8 cellular contexts compared by ENCODE assay signal in the genomic region with DNA sequence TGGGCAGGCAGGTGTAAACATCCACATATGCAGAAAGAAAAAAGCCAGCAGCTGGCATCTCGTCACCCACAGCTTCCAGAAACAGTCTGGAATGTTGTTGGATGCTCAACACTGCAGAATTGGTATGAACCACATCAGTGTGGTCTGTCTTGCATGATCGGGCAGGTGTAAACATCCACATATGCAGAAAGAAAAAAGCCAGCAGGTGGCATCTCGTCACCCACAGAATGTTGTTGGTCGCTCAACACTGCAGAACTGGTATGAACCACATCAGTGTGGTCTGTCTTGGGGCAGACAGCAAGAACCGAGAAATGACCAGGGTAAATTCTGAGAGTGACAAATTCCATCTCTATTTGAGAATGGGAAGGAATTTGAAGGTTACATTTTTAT. TPM values are rescaled to one million over a fixed set of nuclear protein-coding genes. Genes with fewer than 3 reads are reported as not detected.
DNase-seq lines count a peak whose midpoint lies in the region; ATAC-seq and TF ChIP-seq lines count a peak whose summit lies in the region.

No MANE protein-coding gene starts in this region.

- DNase-seq in activated gamma-delta T cell treated with Interleukin-2 at 50 U/mL for 16 hours, result peak; percentile 45
- DNase-seq in activated gamma-delta T cell (lab: John Stamatoyannopoulos, UW), result no peak
- peak; percentile 96 for DNase-seq in glomerular visceral epithelial cell (ENCODE audit: extremely low spot score)
- no peak for DNase-seq in Ammon's horn (ENCODE audit: low spot score)
- no peak for DNase-seq in NCI-H2227 (lab: John Stamatoyannopoulos, UW; ENCODE audit: unreplicated experiment)
- DNase-seq in body of pancreas, result no peak

- H3K9ac ChIP-seq in OCI-LY1 (ENCODE audit: low read length), result 0 out of 2 replicates have a peak overlapping the region, but pooled peaks have one; percentile 5

- TF ChIP-seq CTCF in OCI-LY1 (IDR thresholded peaks at IDR 0.05; ENCODE audit: low read length), result no peak; the same call in 1 of the 2 replicates
- TF ChIP-seq CTCF in body of pancreas (IDR thresholded peaks at IDR 0.05), result no peak

- ATAC-seq in HG02798 (IDR thresholded peaks at IDR 0.05; ENCODE audit: poor library complexity, unreplicated experiment) (peak; percentile 91), body of pancreas (no peak)

- H3K9me3 ChIP-seq in OCI-LY1 (ENCODE audit: low read length), result no peaks in the 10 kb centered on the region
- H3K9me3 ChIP-seq in body of pancreas, result no peaks in the 10 kb centered on the region

- no peaks in the 10 kb centered on the region for H3K9me2 ChIP-seq in OCI-LY1 (ENCODE audit: low read depth, low read length)

- H3F3A ChIP-seq in OCI-LY1 (ENCODE audit: insufficient read depth, low read length), result no peaks in the 10 kb centered on the region

- no peaks in the 10 kb centered on the region for H3K27me3 ChIP-seq in OCI-LY1 (ENCODE audit: insufficient read depth, low read length)
- no peaks in the 10 kb centered on the region for H3K27me3 ChIP-seq in body of pancreas

- WGBS in body of pancreas, 2 donors, result 40 to 53% methylated on average over 5 of the region's 5 CpGs

- no peaks in the 10 kb centered on the region for H3K79me2 ChIP-seq in OCI-LY1 (ENCODE audit: insufficient read depth, low read length)

- H3K27ac ChIP-seq in OCI-LY1 (ENCODE audit: low read depth, low read length, poor library complexity, severe bottlenecking) (peak overlapping the region; percentile 87), body of pancreas (no peak overlapping the region)

- intact Hi-C loops in body of pancreas (cut with DNase I), result no loop called here

- H3K4me2 ChIP-seq in OCI-LY1 (ENCODE audit: low read length), result peak overlapping the region; percentile 44

- H3K36me3 ChIP-seq in OCI-LY1 (ENCODE audit: insufficient read depth, low read length), result no peaks in the 10 kb centered on the region
- H3K36me3 ChIP-seq in body of pancreas (replicated peaks in 1 of 2; ENCODE audit: insufficient read depth in 1 of 2, low read depth in 2 of 2), result no peaks in the 10 kb centered on the region

- H3K4me1 ChIP-seq in OCI-LY1 (ENCODE audit: insufficient read depth, low read length, severe bottlenecking), result peaks cover 19% of the 10 kb centered on the region
- no peaks in the 10 kb centered on the region for H3K4me1 ChIP-seq in body of pancreas

- no peaks in the 10 kb centered on the region for H4K20me1 ChIP-seq in OCI-LY1 (ENCODE audit: insufficient read depth, low read length)

- H2AFZ ChIP-seq in OCI-LY1 (ENCODE audit: low read length), result no peak overlapping the region

- TF ChIP-seq POLR2A in body of pancreas (IDR thresholded peaks at IDR 0.05), result no peak

- H3K4me3 ChIP-seq in OCI-LY1 (ENCODE audit: low read depth, low read length, poor library complexity, severe bottlenecking) (peak overlapping the region; percentile 8), body of pancreas (no peak overlapping the region)

RNA-seq across cellular contexts. Expression of gene DOCK10, which starts 39.6 kb away (rescaled TPM):
- 1 to 10 TPM; 2.0 to 3.4 TPM for total RNA-seq in body of pancreas

Comparison
In these comparisons a context has a peak if more than half of its experiments do, and no peak if none do; other contexts are left out.
1. DNase-seq: peak in activated gamma-delta T cell treated with Interleukin-2 at 50 U/mL for 16 hours (single experiment) and glomerular visceral epithelial cell (single experiment); none in activated gamma-delta T cell (single experiment), Ammon's horn (single experiment), NCI-H2227 (single experiment) and body of pancreas (0 of 4).